In the genomic region with DNA sequence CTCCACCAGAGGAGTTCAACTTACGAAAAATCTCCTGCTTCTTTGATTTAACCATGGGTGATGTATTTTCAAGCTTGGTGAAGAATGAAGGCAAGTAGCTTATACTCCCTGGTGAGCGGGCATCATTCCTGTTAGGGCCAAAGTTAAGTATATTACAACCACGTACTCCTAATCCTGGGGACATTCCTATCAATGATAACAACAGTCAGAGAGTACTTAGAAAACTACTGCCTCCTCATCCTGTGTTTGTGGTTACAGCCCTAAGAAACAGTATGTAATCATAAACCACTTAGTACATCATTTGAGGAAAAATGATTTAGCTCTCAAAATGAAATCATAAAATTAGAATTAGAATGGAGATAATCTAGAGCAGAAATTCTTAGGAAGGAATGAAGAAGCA, we compare ENCODE assay signal across 16 cellular contexts. TPM values are rescaled to one million over a fixed set of nuclear protein-coding genes. Genes with fewer than 3 reads are reported as not detected.
DNase-seq lines count a peak whose midpoint lies in the region; ATAC-seq and TF ChIP-seq lines count a peak whose summit lies in the region.
"Had no signal": no experiment of that assay in that cellular context is flagged by ENCODE, and none has a peak within 500 bp of the region (broad histone marks: within the 10 kb centered on the region; RNA-seq: fewer than 3 reads in every experiment).

No MANE protein-coding gene starts in this region.

- H3K4me1 Mint-ChIP-seq in activated T-cell treated with anti-CD3 and anti-CD28 coated beads, Interleukin-2, amount 50 U/mL, for 24 hours (ENCODE audit: low read depth) = peaks cover 16% of the 10 kb centered on the region
- H3K4me1 Mint-ChIP-seq in activated T-cell treated with anti-CD3 and anti-CD28 coated beads, Interleukin-2, amount 50 U/mL, for 4 hours (ENCODE audit: low read depth) = no peaks in the 10 kb centered on the region
- peaks cover 12% of the 10 kb centered on the region for H3K4me1 Mint-ChIP-seq in stimulated activated effector memory CD8-positive, alpha-beta T cell treated with anti-CD3 and anti-CD28 coated beads, Interleukin-12 subunit alpha, Interleukin-12 subunit beta, amount 100 ng/mL, for 72 hours

- DNase-seq in activated T-cell treated with anti-CD3 and anti-CD28 coated beads, Interleukin-2, amount 50 U/mL, for 24 hours = no peak
- DNase-seq in activated T-cell treated with anti-CD3 and anti-CD28 coated beads, Interleukin-2, amount 50 U/mL, for 4 hours = no peak
- DNase-seq in LHCN-M2 (ENCODE audit: low read depth) = peak; percentile 40
- peak; percentile 39 for DNase-seq in choroid plexus epithelial cell (ENCODE audit: low read depth)
- DNase-seq in stimulated activated effector memory CD8-positive, alpha-beta T cell treated with anti-CD3 and anti-CD28 coated beads, Interleukin-12 subunit alpha, Interleukin-12 subunit beta, amount 100 ng/mL, for 72 hours (ENCODE audit: low spot score in 2 of 2) = no peak
- DNase-seq in HuH-7 (ENCODE audit: low spot score) = no peak
- DNase-seq: DMS53, HFFc6, MG63, NCI-H1092 treated with DMSO at 0.1 percent for 48 hours, NCI-H2081 treated with DMSO at 0.1 percent for 48 hours, NCI-H510A, NCI-H774, RPMI8226 had no signal

- H3K4me3 ChIP-seq in choroid plexus epithelial cell (ENCODE audit: low read depth, low read length) = no peak overlapping the region
- H3K4me3 ChIP-seq: MG63 had no signal

- no peak overlapping the region for H3K4me3 Mint-ChIP-seq in activated T-cell treated with anti-CD3 and anti-CD28 coated beads, Interleukin-2, amount 50 U/mL, for 24 hours
- no peak overlapping the region for H3K4me3 Mint-ChIP-seq in activated T-cell treated with anti-CD3 and anti-CD28 coated beads, Interleukin-2, amount 50 U/mL, for 4 hours
- no peak overlapping the region for H3K4me3 Mint-ChIP-seq in stimulated activated effector memory CD8-positive, alpha-beta T cell treated with anti-CD3 and anti-CD28 coated beads, Interleukin-12 subunit alpha, Interleukin-12 subunit beta, amount 100 ng/mL, for 72 hours
- H3K4me3 Mint-ChIP-seq: HFFc6 had no signal

- ATAC-seq in activated T-cell treated with anti-CD3 and anti-CD28 coated beads, Interleukin-2, amount 50 U/mL, for 4 hours = no peak
- no peak for ATAC-seq in stimulated activated effector memory CD8-positive, alpha-beta T cell treated with anti-CD3 and anti-CD28 coated beads, Interleukin-12 subunit alpha, Interleukin-12 subunit beta, amount 100 ng/mL, for 72 hours
- ATAC-seq in HG02623 (IDR thresholded peaks at IDR 0.05; ENCODE audit: unreplicated experiment) = no peak
- ATAC-seq: HepG2 had no signal

- peak overlapping the region; percentile 22 for H3K27ac Mint-ChIP-seq in activated T-cell treated with anti-CD3 and anti-CD28 coated beads, Interleukin-2, amount 50 U/mL, for 24 hours
- H3K27ac Mint-ChIP-seq in stimulated activated effector memory CD8-positive, alpha-beta T cell treated with anti-CD3 and anti-CD28 coated beads, Interleukin-12 subunit alpha, Interleukin-12 subunit beta, amount 100 ng/mL, for 72 hours = peak overlapping the region; percentile 44
- H3K27ac Mint-ChIP-seq: HFFc6 had no signal

- no peaks in the 10 kb centered on the region for H3K27me3 Mint-ChIP-seq in activated T-cell treated with anti-CD3 and anti-CD28 coated beads, Interleukin-2, amount 50 U/mL, for 24 hours
- no peaks in the 10 kb centered on the region for H3K27me3 Mint-ChIP-seq in activated T-cell treated with anti-CD3 and anti-CD28 coated beads, Interleukin-2, amount 50 U/mL, for 4 hours (ENCODE audit: low read depth)

- H3K9me3 Mint-ChIP-seq in activated T-cell treated with anti-CD3 and anti-CD28 coated beads, Interleukin-2, amount 50 U/mL, for 24 hours = no peaks in the 10 kb centered on the region
- H3K9me3 Mint-ChIP-seq in activated T-cell treated with anti-CD3 and anti-CD28 coated beads, Interleukin-2, amount 50 U/mL, for 4 hours = no peaks in the 10 kb centered on the region
- H3K9me3 Mint-ChIP-seq in stimulated activated effector memory CD8-positive, alpha-beta T cell treated with anti-CD3 and anti-CD28 coated beads, Interleukin-12 subunit alpha, Interleukin-12 subunit beta, amount 100 ng/mL, for 72 hours = no peaks in the 10 kb centered on the region
- H3K9me3 Mint-ChIP-seq: HFFc6 had no signal

- peaks cover 85% of the 10 kb centered on the region for H3K36me3 Mint-ChIP-seq in activated T-cell treated with anti-CD3 and anti-CD28 coated beads, Interleukin-2, amount 50 U/mL, for 24 hours (ENCODE audit: low read depth)
- peaks cover 51% of the 10 kb centered on the region for H3K36me3 Mint-ChIP-seq in activated T-cell treated with anti-CD3 and anti-CD28 coated beads, Interleukin-2, amount 50 U/mL, for 4 hours (ENCODE audit: insufficient read depth)
- H3K36me3 Mint-ChIP-seq in stimulated activated effector memory CD8-positive, alpha-beta T cell treated with anti-CD3 and anti-CD28 coated beads, Interleukin-12 subunit alpha, Interleukin-12 subunit beta, amount 100 ng/mL, for 72 hours = peaks cover 96% of the 10 kb centered on the region

- TF ChIP-seq CTCF in choroid plexus epithelial cell (conservative IDR thresholded peaks at IDR 0.05; ENCODE audit: low read depth, low read length) = no peak

RNA-seq across cellular contexts. Expression of a gene that starts 47.3 kb away (rescaled TPM):
- 10 to 100 TPM; 28.5 to 34.6 (median 29.8) TPM for total RNA-seq in activated T-cell treated with anti-CD3 and anti-CD28 coated beads, Interleukin-2, amount 50 U/mL, for 4 hours
- total RNA-seq in LHCN-M2 (2014; rRNA removed) = 42.0 and 46.2 TPM in 2 replicates
- polyA plus RNA-seq in LHCN-M2 (2012) = 13.7 TPM

RNA-seq across cellular contexts. Expression of a gene that starts 47.5 kb away (rescaled TPM):
- total RNA-seq in activated T-cell treated with anti-CD3 and anti-CD28 coated beads, Interleukin-2, amount 50 U/mL, for 4 hours = 1 to 10 TPM; 7.2 to 9.7 (median 9.5) TPM
- 16.2 and 16.4 TPM in 2 replicates for total RNA-seq in LHCN-M2 (2014; rRNA removed)
- polyA plus RNA-seq in LHCN-M2 (2012) = 23.4 TPM

Comparison
In these comparisons a context has a peak if more than half of its experiments do, and no peak if none do; other contexts are left out.
1. DNase-seq: peak in LHCN-M2 (single experiment) and choroid plexus epithelial cell (single experiment); none in activated T-cell treated with anti-CD3 and anti-CD28 coated beads, Interleukin-2, amount 50 U/mL, for 24 hours (single experiment), activated T-cell treated with anti-CD3 and anti-CD28 coated beads, Interleukin-2, amount 50 U/mL, for 4 hours (single experiment), stimulated activated effector memory CD8-positive, alpha-beta T cell treated with anti-CD3 and anti-CD28 coated beads, Interleukin-12 subunit alpha, Interleukin-12 subunit beta, amount 100 ng/mL, for 72 hours (0 of 2) and HuH-7 (single experiment).